Comparison of ENCODE assay signal across 10 cellular contexts in the genomic region with DNA sequence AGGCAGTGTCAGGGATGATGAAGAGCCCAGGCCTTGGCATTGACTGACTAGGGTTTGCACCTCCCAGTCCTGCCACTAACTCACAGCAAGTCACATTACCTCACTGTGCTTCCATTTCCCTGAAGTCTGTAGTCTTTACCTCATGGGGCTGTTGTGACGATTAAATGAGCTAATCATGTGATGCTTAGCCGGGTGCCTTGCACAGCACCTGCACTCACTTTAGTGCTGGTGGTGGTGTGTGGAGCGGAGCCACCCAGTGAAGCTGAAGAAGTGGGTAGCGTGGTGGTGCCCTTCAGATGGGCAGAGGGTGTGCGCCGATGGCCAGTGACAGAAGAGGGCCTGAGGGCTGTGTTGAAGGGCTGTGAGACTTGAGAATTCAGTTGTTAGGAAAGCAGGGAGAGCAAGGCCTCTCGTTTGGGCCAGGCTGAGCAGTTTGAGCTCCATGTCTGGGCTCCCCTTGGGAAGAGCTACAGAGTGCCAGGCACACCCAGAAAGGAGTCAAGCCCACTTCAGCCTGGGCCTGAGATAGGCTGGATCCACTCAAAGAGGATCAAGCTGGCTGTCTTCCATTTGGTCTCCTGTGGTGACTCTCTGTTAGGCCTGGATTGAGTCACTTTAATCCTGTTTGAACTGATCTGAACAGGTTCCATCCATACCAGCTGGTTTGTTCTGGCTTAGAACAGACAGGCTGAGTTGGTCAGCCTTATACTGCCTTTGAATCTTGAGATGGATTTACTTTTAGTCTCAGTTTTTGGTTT. TPM values are rescaled to one million over a fixed set of nuclear protein-coding genes. Genes with fewer than 3 reads are reported as not detected.
DNase-seq lines count a peak whose midpoint lies in the region; ATAC-seq and TF ChIP-seq lines count a peak whose summit lies in the region.
"Had no signal": no experiment of that assay in that cellular context is flagged by ENCODE, and none has a peak within 500 bp of the region (broad histone marks: within the 10 kb centered on the region; RNA-seq: fewer than 3 reads in every experiment).

No MANE protein-coding gene starts in this region.

- H3K9me3 ChIP-seq in PC-3 (ENCODE audit: low read length) (no peaks in the 10 kb centered on the region), psoas muscle (no peaks in the 10 kb centered on the region), spleen (no peaks in the 10 kb centered on the region)

- H3F3A ChIP-seq in PC-3 (ENCODE audit: low read length, unreplicated experiment): no peaks in the 10 kb centered on the region

- TF ChIP-seq CTCF in PC-3 (conservative IDR thresholded peaks at IDR 0.05; ENCODE audit: low read depth, low read length): no peak
- TF ChIP-seq CTCF in fibroblast of mammary gland (conservative IDR thresholded peaks at IDR 0.05; ENCODE audit: control insufficient read depth, insufficient read depth, low read depth, low read length): no peak
- no peak for TF ChIP-seq CTCF in psoas muscle (IDR thresholded peaks at IDR 0.05)
- TF ChIP-seq CTCF in spleen (IDR thresholded peaks at IDR 0.05 in 8 of 11, conservative IDR thresholded peaks at IDR 0.05 in 3 of 11): no peak

- no peaks in the 10 kb centered on the region for H4K20me1 ChIP-seq in PC-3 (ENCODE audit: low read length)

- ATAC-seq in PC-3 (peak; percentile 79), psoas muscle (peak; percentile 57 to 72 (median 71)), HG03521 (IDR thresholded peaks at IDR 0.05; ENCODE audit: unreplicated experiment) (no peak), HG03045 (IDR thresholded peaks at IDR 0.05; ENCODE audit: unreplicated experiment) (no peak)
- ATAC-seq in activated CD4-positive, CD25-positive, alpha-beta regulatory T cell treated with anti-CD3 and anti-CD28 coated beads, Interleukin-2, amount 50 U/mL, for 24 hours: no peak

- TF ChIP-seq POLR2A in spleen (IDR thresholded peaks at IDR 0.05): no peak

- H3K9ac ChIP-seq in PC-3 (ENCODE audit: low read length): no peak overlapping the region

- H3K79me2 ChIP-seq in PC-3 (ENCODE audit: low read length): no peaks in the 10 kb centered on the region

- intact Hi-C loops in PC-3 (cut with micrococcal nuclease) (no loop called here), psoas muscle (cut with DNase I) (no loop called here), spleen (cut with DNase I; ENCODE audit: low total_unique reads) (no loop called here)

- H3K36me3 ChIP-seq in PC-3 (ENCODE audit: low read depth, low read length): no peaks in the 10 kb centered on the region
- no peaks in the 10 kb centered on the region for H3K36me3 ChIP-seq in psoas muscle (ENCODE audit: insufficient read depth in 1 of 2, low read depth in 1 of 2)
- H3K36me3 ChIP-seq in spleen: peaks cover 0 to under 1% (median 0%) of the 10 kb centered on the region in 6 donors

- CTCF ChIA-PET in PC-3 (lab: Charles Lee): no interaction called here

- POLR2A ChIA-PET in PC-3 (lab: Charles Lee; ENCODE audit: unreplicated experiment): no interaction called here

- DNase-seq in GM03348 (ENCODE audit: low spot score): peak; percentile 47
- DNase-seq in PC-3: peak; percentile 57
- DNase-seq in fibroblast of mammary gland (ENCODE audit: low read depth): peak; percentile 71
- DNase-seq in psoas muscle: no peak
- DNase-seq in spleen: no peak
- DNase-seq: naive B cell, substantia nigra had no signal

- H3K4me1 ChIP-seq in PC-3 (ENCODE audit: insufficient read depth, low read length) (peaks cover 11% of the 10 kb centered on the region; the same call in 1 of the 2 replicates), psoas muscle (peaks cover 19% of the 10 kb centered on the region), spleen (peaks cover 0 to 3% (median 0%) of the 10 kb centered on the region in 6 donors)

- H2AFZ ChIP-seq in PC-3 (ENCODE audit: low read length): no peak overlapping the region

- H3K4me2 ChIP-seq in PC-3 (ENCODE audit: low read length): peak overlapping the region; percentile 15; the same call in 1 of the 2 replicates

- H3K4me3 ChIP-seq in PC-3 (ENCODE audit: low read length): no peak overlapping the region
- H3K4me3 ChIP-seq in fibroblast of mammary gland (ENCODE audit: control insufficient read depth, low read depth, low read length): no peak overlapping the region
- no peak overlapping the region for H3K4me3 ChIP-seq in psoas muscle
- H3K4me3 ChIP-seq in spleen: no peak overlapping the region

- H3K9me2 ChIP-seq in PC-3 (replicated peaks; ENCODE audit: low read length): no peaks in the 10 kb centered on the region

- H3K27ac ChIP-seq in PC-3 (ENCODE audit: low read length): peak overlapping the region; percentile 50
- H3K27ac ChIP-seq in psoas muscle: peak overlapping the region; percentile 78
- no peak overlapping the region for H3K27ac ChIP-seq in spleen

- WGBS in psoas muscle, 3 donors: 70 to 92% (median 81%) methylated on average over 7 of the region's 7 CpGs
- 89 to 94% (median 92%) methylated on average over 7 of the region's 7 CpGs for whole genome bisulfite sequencing in spleen, 5 donors

- no TSS peak for BruUV-seq in PC-3 (replicated peaks; lab: Mats Ljungman, UMichigan)

- H3K27me3 ChIP-seq in PC-3 (ENCODE audit: low read length) (no peaks in the 10 kb centered on the region), psoas muscle (ENCODE audit: insufficient read depth in 3 of 3, low read length in 2 of 3) (no peaks in the 10 kb centered on the region), spleen (replicated peaks in 1 of 7) (no peaks in the 10 kb centered on the region)

RNA-seq across cellular contexts. Expression of a gene that starts 42.5 kb away (rescaled TPM):
- total RNA-seq in PC-3 (2014; rRNA removed): 7.9 and 10.2 TPM in 2 replicates
- total RNA-seq in psoas muscle: 1 to 10 TPM; 5.3 to 7.7 (median 5.7) TPM
- polyA plus RNA-seq in psoas muscle: 1 to 10 TPM; 3.9 to 6.0 (median 4.1) TPM
- 10 to 100 TPM; 11.0 to 27.3 (median 17.1) TPM for total RNA-seq in spleen
- polyA plus RNA-seq in spleen: 1 to 10 TPM; 2.5 to 4.9 (median 3.0) TPM

Comparison
In these comparisons a context has a peak if more than half of its experiments do, and no peak if none do; other contexts are left out.
1. DNase-seq: peak in GM03348 (single experiment), PC-3 (single experiment) and fibroblast of mammary gland (single experiment); none in psoas muscle (0 of 2) and spleen (single experiment).
2. ATAC-seq: peak in PC-3 (single experiment) and psoas muscle (4 of 4); none in HG03521 (single experiment), HG03045 (single experiment) and activated CD4-positive, CD25-positive, alpha-beta regulatory T cell treated with anti-CD3 and anti-CD28 coated beads, Interleukin-2, amount 50 U/mL, for 24 hours (0 of 2).
3. H3K27ac ChIP-seq: peak in PC-3 (single experiment) and psoas muscle (single experiment); none in spleen (0 of 8).